25 cellular contexts compared by ENCODE assay signal in the genomic region with DNA sequence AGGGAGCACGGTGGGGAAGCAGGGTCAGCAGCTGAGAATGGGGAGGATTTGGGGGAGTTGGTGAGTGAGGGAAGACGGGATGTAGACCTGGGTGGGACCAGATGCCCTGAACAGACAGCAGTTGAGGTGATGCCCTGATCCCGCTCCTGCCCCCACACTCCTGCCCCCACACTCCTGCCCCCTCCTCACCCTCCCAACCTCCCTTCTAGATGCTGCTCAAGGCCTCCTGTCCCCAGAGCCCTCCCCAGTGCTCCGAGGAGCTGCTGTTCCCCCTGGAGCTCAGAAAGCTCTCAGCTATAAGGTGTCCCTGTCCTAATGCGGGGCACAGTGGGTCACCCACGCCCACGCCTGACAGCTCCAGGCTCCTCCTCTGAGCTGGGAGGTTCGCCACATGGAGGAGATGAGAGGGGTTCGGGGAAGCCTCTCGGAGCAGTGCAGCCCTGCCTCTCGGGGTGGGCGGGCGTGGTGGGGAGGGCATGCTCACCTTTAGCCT. TPM values are rescaled to one million over a fixed set of nuclear protein-coding genes. Genes with fewer than 3 reads are reported as not detected.
A peak's percentile ranks its signal among the peaks of the same experiment; 100 is the strongest.
DNase-seq lines count a peak whose midpoint lies in the region; ATAC-seq, FAIRE-seq and TF ChIP-seq lines count a peak whose summit lies in the region.
"Had no signal": no experiment of that assay in that cellular context is flagged by ENCODE, and none has a peak within 500 bp of the region (broad histone marks: within the 10 kb centered on the region; RNA-seq: fewer than 3 reads in every experiment).

No MANE protein-coding gene starts in this region.

- H3K9me3 ChIP-seq in cardiac muscle cell (ENCODE audit: low read depth) (no peaks in the 10 kb centered on the region), kidney (ENCODE audit: control insufficient read depth in 1 of 2, low read length in 2 of 2) (no peaks in the 10 kb centered on the region), aorta (ENCODE audit: control insufficient read depth, low read length) (no peaks in the 10 kb centered on the region)
- H3K9me3 ChIP-seq: A549; BE2C; BLaER1 treated with 17β-estradiol and CSF1 and Interleukin-3, amounts not matched to agents 10 nM and 100 nM; HAP-1 had no signal

- H3K36me3 ChIP-seq in cardiac muscle cell (no peaks in the 10 kb centered on the region), kidney (ENCODE audit: control insufficient read depth in 1 of 2, insufficient read depth in 2 of 2, low read length in 2 of 2) (no peaks in the 10 kb centered on the region), aorta (ENCODE audit: control insufficient read depth in 1 of 2, insufficient read depth in 2 of 2, low read length in 1 of 2) (no peaks in the 10 kb centered on the region)
- H3K36me3 ChIP-seq: BE2C; BLaER1 treated with 17β-estradiol and CSF1 and Interleukin-3, amounts not matched to agents 10 nM and 100 nM; HAP-1 had no signal

- peak overlapping the region; percentile 94 for H3K27ac ChIP-seq in cardiac muscle cell
- H3K27ac ChIP-seq in kidney (ENCODE audit: low read depth in 2 of 2, low read length in 2 of 2): no peak overlapping the region
- no peak overlapping the region for H3K27ac ChIP-seq in aorta (ENCODE audit: low read depth in 1 of 2, low read length in 2 of 2)
- H3K27ac ChIP-seq: A549; BLaER1 treated with 17β-estradiol and CSF1 and Interleukin-3, amounts not matched to agents 10 nM and 100 nM had no signal

- intact Hi-C loops in left cardiac atrium (cut with DNase I) (no loop called here), kidney (cut with DNase I) (no loop called here), aorta (cut with DNase I) (no loop called here)

- no peak for ATAC-seq in left cardiac atrium
- ATAC-seq in aorta (ENCODE audit: low FRiP score): no peak
- no peak for ATAC-seq in GM19351 (IDR thresholded peaks at IDR 0.05; ENCODE audit: unreplicated experiment)
- ATAC-seq: A549 had no signal

- H3K4me3 ChIP-seq in cardiac muscle cell (no peak overlapping the region), kidney (ENCODE audit: low read length in 2 of 2) (no peak overlapping the region), aorta (ENCODE audit: low read length in 2 of 2) (no peak overlapping the region)
- H3K4me3 ChIP-seq: A549; BLaER1 treated with 17β-estradiol and CSF1 and Interleukin-3, amounts not matched to agents 10 nM and 100 nM; HAP-1 had no signal

- WGBS in aorta, 2 donors: 91 to 95% methylated on average over 12 to 13 of the region's 13 CpGs

- no peak for DNase-seq in cardiac muscle cell (ENCODE audit: low read depth in 1 of 2, low spot score in 1 of 2)
- DNase-seq in left cardiac atrium: no peak
- peak; percentile 53 for DNase-seq in kidney
- DNase-seq in aorta: peak; percentile 12 to 61
- DNase-seq in NCI-H1105 treated with DMSO at 0.1 percent for 48 hours (lab: John Stamatoyannopoulos, UW): no peak
- DNase-seq: 8988T; ACHN; AML-193; BE2C; Calu3; CD4-positive, alpha-beta T cell; CD8-positive, alpha-beta memory T cell; COR-L47; DMS53; DMS79 treated with DMSO at 0.1 percent for 48 hours; GF-D8; GOT3; HFFc6 had no signal

- no peak overlapping the region for H3K9ac ChIP-seq in kidney (ENCODE audit: low read length in 2 of 2)

- H3K4me1 ChIP-seq in cardiac muscle cell (ENCODE audit: low read depth): peaks cover 24% of the 10 kb centered on the region
- H3K4me1 ChIP-seq in kidney (ENCODE audit: control insufficient read depth in 1 of 2, insufficient read depth in 1 of 2, low read depth in 1 of 2, low read length in 2 of 2): no peaks in the 10 kb centered on the region
- H3K4me1 ChIP-seq in aorta (ENCODE audit: control insufficient read depth in 1 of 2, insufficient read depth in 2 of 2, low read length in 2 of 2): no peaks in the 10 kb centered on the region
- H3K4me1 ChIP-seq: A549, BE2C, HAP-1 had no signal

- no peaks in the 10 kb centered on the region for H3K27me3 ChIP-seq in cardiac muscle cell
- H3K27me3 ChIP-seq in aorta (ENCODE audit: control insufficient read depth in 1 of 2, insufficient read depth in 2 of 2, low read length in 1 of 2): no peaks in the 10 kb centered on the region
- H3K27me3 ChIP-seq: BE2C; BLaER1 treated with 17β-estradiol and CSF1 and Interleukin-3, amounts not matched to agents 10 nM and 100 nM had no signal

- no peak for TF ChIP-seq CTCF in cardiac muscle cell (IDR thresholded peaks at IDR 0.05; ENCODE audit: low read depth, low read length)
- no peak for TF ChIP-seq CTCF in kidney (IDR thresholded peaks at IDR 0.05; ENCODE audit: borderline replicate concordance, extremely low read depth, insufficient read depth)

- FAIRE-seq in kidney (lab: Jason Lieb, UNC): no peak
- FAIRE-seq: A549, GM12891, GM18507, H54 had no signal

RNA-seq across cellular contexts. Expression of a gene that starts 25.1 kb away (rescaled TPM):
- 52.9 and 62.7 TPM in 2 replicates for total RNA-seq in cardiac muscle cell
- polyA plus RNA-seq in cardiac muscle cell: 45.9 and 58.6 TPM in 2 replicates
- 10 to 100 TPM in 1 of 2 donors, 1 to 10 TPM in 1; 9.3 to 10.3 TPM for total RNA-seq in left cardiac atrium
- total RNA-seq in kidney: 26.3 TPM
- 11.5 TPM for polyA plus RNA-seq in kidney (ENCODE audit: insufficient read depth, low read depth, low replicate concordance)
- 10 to 100 TPM; 13.1 to 16.4 TPM for total RNA-seq in aorta
- polyA plus RNA-seq in aorta: 10 to 100 TPM; 12.2 to 13.6 TPM

Comparison
In these comparisons a context has a peak if more than half of its experiments do, and no peak if none do; other contexts are left out.
1. DNase-seq: peak in kidney (single experiment) and aorta (2 of 2); none in cardiac muscle cell (0 of 2), left cardiac atrium (single experiment) and NCI-H1105 treated with DMSO at 0.1 percent for 48 hours (single experiment).